In genomic region chr19:14136509-14137281, GRCh38 we compare ENCODE assay signal across 8 cellular contexts. TPM values are rescaled to one million over a fixed set of nuclear protein-coding genes. Genes with fewer than 3 reads are reported as not detected.
DNase-seq lines count a peak whose midpoint lies in the region; ATAC-seq and TF ChIP-seq lines count a peak whose summit lies in the region.

TSS of gene ASF1B (minus strand) at chr19:14136589. CDS start at chr19:14136456, 133 bp downstream.

- ATAC-seq in HG02885 (IDR thresholded peaks at IDR 0.05; ENCODE audit: poor library complexity, unreplicated experiment) (peak; percentile 86), left cardiac atrium (peak; percentile 94 to 96)

- peak; percentile 95 for TF ChIP-seq POLR2A in GM15510 (IDR thresholded peaks at IDR 0.05; ENCODE audit: borderline replicate concordance, extremely low read depth, insufficient read length)

- H3K27ac Mint-ChIP-seq in T-helper 1 cell treated with Interleukin-12 subunit alpha and Interleukin-12 subunit beta and Interleukin-4 antibody, amounts not matched to agents 30 μg/mL and 1 μg/mL, for 36 hours: peak within 1 kb of the TSS; percentile 95

- DNase-seq in NCI-H1694 (lab: John Stamatoyannopoulos, UW): peak; percentile 100
- DNase-seq in amygdala (lab: John Stamatoyannopoulos, UW): peak; percentile 87 to 100 (median 99)
- DNase-seq in left cardiac atrium: peak; percentile 99
- DNase-seq in posterior vena cava (ENCODE audit: low spot score): peak; percentile 100
- peak; percentile 98 for DNase-seq in ureter (ENCODE audit: low spot score)

- peaks cover 14% of the 10 kb centered on the region for H3K36me3 Mint-ChIP-seq in T-helper 1 cell treated with Interleukin-12 subunit alpha and Interleukin-12 subunit beta and Interleukin-4 antibody, amounts not matched to agents 30 μg/mL and 1 μg/mL, for 36 hours (ENCODE audit: low read depth)

- no peaks in the 10 kb centered on the region for H3K27me3 Mint-ChIP-seq in T-helper 1 cell treated with Interleukin-12 subunit alpha and Interleukin-12 subunit beta and Interleukin-4 antibody, amounts not matched to agents 30 μg/mL and 1 μg/mL, for 36 hours (ENCODE audit: low read depth)

- intact Hi-C loops in left cardiac atrium (cut with DNase I) (loop anchor here in 1 of 2 donors (5.0 kb wide), 1 partner anchor 59 kb away; no protein-coding TSS in a partner anchor), posterior vena cava (cut with DNase I) (loop anchor here in 1 of 2 donors (5.0 kb wide), 1 partner anchor 54 kb away; no protein-coding TSS in a partner anchor)

- H3K9me3 Mint-ChIP-seq in T-helper 1 cell treated with Interleukin-12 subunit alpha and Interleukin-12 subunit beta and Interleukin-4 antibody, amounts not matched to agents 30 μg/mL and 1 μg/mL, for 36 hours: no peaks in the 10 kb centered on the region

- peak within 1 kb of the TSS; percentile 90 for H3K4me3 Mint-ChIP-seq in T-helper 1 cell treated with Interleukin-12 subunit alpha and Interleukin-12 subunit beta and Interleukin-4 antibody, amounts not matched to agents 30 μg/mL and 1 μg/mL, for 36 hours

- H3K4me1 Mint-ChIP-seq in T-helper 1 cell treated with Interleukin-12 subunit alpha and Interleukin-12 subunit beta and Interleukin-4 antibody, amounts not matched to agents 30 μg/mL and 1 μg/mL, for 36 hours (ENCODE audit: low read depth): peaks cover 27% of the 10 kb centered on the region

RNA-seq across cellular contexts. Expression of gene ASF1B, which starts in this region (rescaled TPM):
- total RNA-seq in left cardiac atrium: 1 to 10 TPM in 1 of 2 donors, under 1 TPM in 1; 0.92 to 3.0 TPM
- total RNA-seq in posterior vena cava: under 1 TPM; 0.33 to 0.37 TPM
- total RNA-seq in ureter: 1.5 TPM

Comparison
In these comparisons a context has a peak if more than half of its experiments do, and no peak if none do; other contexts are left out.
1. Peak in every context shown above with its lines: DNase-seq and ATAC-seq.
2. Peak in DNase-seq in posterior vena cava; RNA of the gene not detected or under 1 TPM.